9 cellular contexts compared by ENCODE assay signal in the genomic region with DNA sequence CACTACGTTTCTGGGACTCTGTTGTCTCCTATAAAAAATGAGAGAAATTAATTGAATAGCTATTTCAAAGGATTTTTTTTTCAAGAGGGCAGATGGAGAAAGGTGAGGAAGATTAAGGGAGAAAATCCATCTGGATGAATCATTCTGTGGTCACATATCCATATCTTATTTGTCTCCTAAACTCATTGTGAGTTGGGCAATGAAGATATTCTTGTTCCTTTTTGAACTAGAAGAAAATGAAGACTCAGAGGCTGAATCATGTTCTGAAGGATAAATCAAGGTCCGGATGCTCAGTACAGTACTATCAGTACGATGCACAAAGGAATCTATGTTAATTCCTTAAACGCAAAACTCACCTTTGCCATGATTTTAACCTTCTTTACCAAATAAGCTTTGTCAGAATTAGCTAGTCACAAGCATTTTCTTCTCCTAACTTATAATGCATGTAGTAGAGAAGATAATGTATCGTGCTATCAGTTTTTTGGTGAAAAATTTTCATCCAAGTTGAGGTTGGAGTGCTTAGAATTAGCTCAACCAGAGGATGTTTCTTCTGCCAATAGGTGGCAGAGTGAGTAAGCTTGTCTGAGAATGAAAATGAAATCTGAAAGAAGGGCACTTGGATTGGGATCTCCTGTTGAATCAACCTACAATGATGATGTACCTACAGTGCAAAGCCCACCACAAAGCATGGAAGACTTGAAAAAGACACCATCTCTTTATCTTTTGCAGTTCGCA.
DNase-seq lines count a peak whose midpoint lies in the region; ATAC-seq and TF ChIP-seq lines count a peak whose summit lies in the region.
"Had no signal": no experiment of that assay in that cellular context is flagged by ENCODE, and none has a peak within 500 bp of the region (broad histone marks: within the 10 kb centered on the region; RNA-seq: fewer than 3 reads in every experiment).

No MANE protein-coding gene starts in this region.

- CTCF ChIA-PET in A673 (lab: Charles Lee), result interaction anchor here (0.6 kb wide), 1 partner anchor 445 kb away, joined by 3 read pairs; no protein-coding TSS in a partner anchor

- TF ChIP-seq CTCF in A673 (conservative IDR thresholded peaks at IDR 0.05; ENCODE audit: low read depth, low read length), result peak; percentile 51
- TF ChIP-seq CTCF in foreskin fibroblast (IDR thresholded peaks at IDR 0.05; ENCODE audit: low read depth, low read length), result peak; percentile 65
- peak in 1 of 5 experiments; percentile 15 for TF ChIP-seq CTCF in transverse colon (IDR thresholded peaks at IDR 0.05)

- 72 to 73% methylated on average over 6 of the region's 6 CpGs for WGBS in transverse colon (ENCODE audit: low coverage in 1 of 2), 2 donors

- no peak overlapping the region for H3K27ac ChIP-seq in A673 (ENCODE audit: low read depth, low read length, poor library complexity, severe bottlenecking)
- H3K27ac ChIP-seq in transverse colon, result no peak overlapping the region

- no peak for TF ChIP-seq EP300 in transverse colon (IDR thresholded peaks at IDR 0.05; ENCODE audit: low read depth)

- no peaks in the 10 kb centered on the region for H3K36me3 ChIP-seq in A673 (ENCODE audit: insufficient read depth, low read length, poor library complexity, severe bottlenecking)
- no peaks in the 10 kb centered on the region for H3K36me3 ChIP-seq in transverse colon

- no peaks in the 10 kb centered on the region for H3K9me3 ChIP-seq in A673 (ENCODE audit: low read depth, low read length, poor library complexity, severe bottlenecking)
- H3K9me3 ChIP-seq in transverse colon, result no peaks in the 10 kb centered on the region

- H3K4me1 ChIP-seq in A673 (ENCODE audit: insufficient read depth, low read length, poor library complexity, severe bottlenecking) (no peaks in the 10 kb centered on the region), transverse colon (no peaks in the 10 kb centered on the region)

- no peak for ATAC-seq in HG03457 (IDR thresholded peaks at IDR 0.05; ENCODE audit: unreplicated experiment)

- no peak overlapping the region for H3K4me3 ChIP-seq in A673 (ENCODE audit: low read depth, low read length, poor library complexity, severe bottlenecking)
- no peak overlapping the region for H3K4me3 ChIP-seq in foreskin fibroblast (ENCODE audit: low read depth in 1 of 2, low read length in 2 of 2)
- H3K4me3 ChIP-seq in transverse colon, result no peak overlapping the region

- in situ Hi-C loops in transverse colon (cut with MboI; ENCODE audit: low pct_ligation_motif_present in 1 of 4, low pct_unique_long_range_greater_than_20kb in 1 of 4, low sequenced_read_pairs in 3 of 4), result loop anchor here in 2 of 4 donors (25.0 kb wide), 1 partner anchor 361 kb away; no protein-coding TSS in a partner anchor

- peak; percentile 19 for DNase-seq in A673 (ENCODE audit: low spot score)
- peak; percentile 64 for DNase-seq in H4 (ENCODE audit: low spot score)
- DNase-seq in OCI-M1 (lab: John Stamatoyannopoulos, UW), result peak; percentile 72
- peak; percentile 14 to 67 for DNase-seq in foreskin fibroblast
- DNase-seq in cerebellum (ENCODE audit: low spot score), result no peak
- no peak for DNase-seq in transverse colon
- no peak for DNase-seq in HK-2 (ENCODE audit: unreplicated experiment)
- DNase-seq: NK-92 treated with Interleukin-12 subunit alpha and Interleukin-12 subunit beta, amount 100 ng/mL, for 24 hours had no signal

- BruUV-seq in A673 (replicated peaks; lab: Mats Ljungman, UMichigan), result no TSS peak

- intact Hi-C loops in A673 (cut with micrococcal nuclease; ENCODE audit: unreplicated experiment) (loop anchor here (10.0 kb wide), 1 partner anchor 637 kb away; no protein-coding TSS in a partner anchor), transverse colon (cut with DNase I; ENCODE audit: low total_unique reads) (no loop called here)

- H3K27me3 ChIP-seq in A673 (replicated peaks; ENCODE audit: insufficient read depth, low read depth, low read length, poor library complexity) (no peaks in the 10 kb centered on the region), transverse colon (no peaks in the 10 kb centered on the region)

- no peak for TF ChIP-seq POLR2A in transverse colon (IDR thresholded peaks at IDR 0.05)

- POLR2A ChIA-PET in A673 (lab: Charles Lee; ENCODE audit: low non-redundant PET), result no interaction called here

Comparison
In these comparisons a context has a peak if more than half of its experiments do, and no peak if none do; other contexts are left out.
1. DNase-seq: peak in A673 (single experiment), H4 (single experiment), OCI-M1 (single experiment) and foreskin fibroblast (2 of 2); none in cerebellum (single experiment), transverse colon (single experiment) and HK-2 (single experiment).